In the genomic region with DNA sequence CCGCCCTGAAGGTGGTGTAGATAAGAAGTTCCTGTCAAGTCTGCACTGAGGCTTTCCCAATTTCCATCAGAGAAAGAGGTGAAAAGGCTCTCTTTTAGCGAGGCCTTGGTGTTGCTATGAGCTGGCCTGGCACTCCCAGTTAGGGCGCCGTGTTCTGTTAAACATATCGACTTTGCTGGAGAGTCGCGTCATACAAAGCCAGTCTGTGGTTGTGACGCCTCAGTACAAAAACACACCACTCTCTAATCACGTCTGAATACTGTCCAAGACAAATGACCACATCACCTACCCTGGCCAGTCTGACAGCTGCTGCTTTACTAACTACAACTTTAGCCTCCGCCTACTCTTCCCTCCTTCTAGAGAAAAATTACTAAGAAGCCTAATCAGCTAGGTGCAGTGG, we compare ENCODE assay signal across 20 cellular contexts.
"Had no signal": no experiment of that assay in that cellular context is flagged by ENCODE, and none has a peak within 500 bp of the region (broad histone marks: within the 10 kb centered on the region; RNA-seq: fewer than 3 reads in every experiment).

No MANE protein-coding gene starts in this region.

- ATAC-seq: effector memory CD8-positive, alpha-beta T cell; foreskin keratinocyte; left cardiac atrium; lower lobe of right lung; psoas muscle; right lobe of liver had no signal

- H3K27ac Mint-ChIP-seq: effector memory CD8-positive, alpha-beta T cell; memory B cell; mesothelial cell of epicardium; nephron progenitor cell had no signal

- H3K4me3 ChIP-seq: left ventricle myocardium inferior, lower lobe of right lung, psoas muscle, right lobe of liver, skin epidermis, tibial artery, upper lobe of left lung, uterus had no signal

- H3K36me3 ChIP-seq: left ventricle myocardium inferior, lower lobe of right lung, right lobe of liver, tibial artery, upper lobe of left lung, uterus had no signal

- H3K36me3 Mint-ChIP-seq: immature natural killer cell, memory B cell, mesothelial cell of epicardium had no signal

- DNase-seq: effector memory CD8-positive, alpha-beta T cell; foreskin keratinocyte; immature natural killer cell; kidney; left cardiac atrium; left ventricle myocardium inferior; lower lobe of right lung; nephron progenitor cell; nucleus accumbens; psoas muscle; retina; stimulated activated CD4-positive, alpha-beta T cell treated with anti-CD3 and anti-CD28 coated beads, Interleukin-2, amount 100 ng/mL, for 24 hours; stimulated activated naive CD4-positive, alpha-beta T cell; tibial artery; upper lobe of left lung; uterus had no signal

- H3K9me3 Mint-ChIP-seq: effector memory CD8-positive, alpha-beta T cell; immature natural killer cell; memory B cell had no signal

- H3K4me3 Mint-ChIP-seq: effector memory CD8-positive, alpha-beta T cell; immature natural killer cell; memory B cell; mesothelial cell of epicardium; nephron progenitor cell had no signal

- H3K27ac ChIP-seq: foreskin keratinocyte, left ventricle myocardium inferior, lower lobe of right lung, psoas muscle, right lobe of liver, skin epidermis, tibial artery, uterus had no signal

- H3K4me1 ChIP-seq: foreskin keratinocyte, left ventricle myocardium inferior, lower lobe of right lung, psoas muscle, right lobe of liver, tibial artery, upper lobe of left lung, uterus had no signal

- H3K27me3 ChIP-seq: foreskin keratinocyte, right lobe of liver, upper lobe of left lung, uterus had no signal

- H3K4me1 Mint-ChIP-seq: memory B cell, mesothelial cell of epicardium, nephron progenitor cell had no signal

- H3K9me3 ChIP-seq: lower lobe of right lung, psoas muscle, right lobe of liver, tibial artery, upper lobe of left lung, uterus had no signal
